ENCODE assay signal across 8 cellular contexts in genomic region chr3:28575748-28576589, GRCh38.
DNase-seq lines count a peak whose midpoint lies in the region; ATAC-seq, FAIRE-seq and TF ChIP-seq lines count a peak whose summit lies in the region.

No MANE protein-coding gene starts in this region.

- H3K27me3 ChIP-seq in neuron (ENCODE audit: insufficient read depth, low read length) = peaks cover 57% of the 10 kb centered on the region

- no peaks in the 10 kb centered on the region for H3K9me3 ChIP-seq in neuron (ENCODE audit: low read length)

- peak overlapping the region; percentile 45 for H3K4me3 ChIP-seq in neuron (ENCODE audit: low read length)

- no peak for FAIRE-seq in GM12892 (lab: Jason Lieb, UNC)

- DNase-seq in C1 segment of cervical spinal cord (lab: John Stamatoyannopoulos, UW) (peak in 11 of 14 donors; percentile 18 to 72 (median 38)), NCI-H2171 (lab: John Stamatoyannopoulos, UW) (peak; percentile 43), GM12892 (ENCODE audit: insufficient read length) (no peak), NCI-H128 (lab: John Stamatoyannopoulos, UW; ENCODE audit: unreplicated experiment) (no peak)

- no peaks in the 10 kb centered on the region for H3K36me3 ChIP-seq in neuron (ENCODE audit: insufficient read depth, low read length)

- peaks cover 9% of the 10 kb centered on the region for H3K4me1 ChIP-seq in neuron (ENCODE audit: insufficient read depth, low read length)

- no peak for TF ChIP-seq POLR2A in GM18505 (IDR thresholded peaks at IDR 0.05; ENCODE audit: borderline replicate concordance, extremely low read depth, insufficient read depth, insufficient read length)
- TF ChIP-seq POLR2A in GM12892 (IDR thresholded peaks at IDR 0.05; ENCODE audit: low read depth, low read length) = no peak

- H2AFZ ChIP-seq in neuron (ENCODE audit: low read depth, low read length) = peak overlapping the region; percentile 85

- ATAC-seq in esophagus mucosa = peak; percentile 33
- ATAC-seq in GM18870 (IDR thresholded peaks at IDR 0.05; ENCODE audit: unreplicated experiment) = no peak
- no peak for ATAC-seq in GM18505 (IDR thresholded peaks at IDR 0.05; ENCODE audit: unreplicated experiment)

Comparison
In these comparisons a context has a peak if more than half of its experiments do, and no peak if none do; other contexts are left out.
1. DNase-seq: peak in C1 segment of cervical spinal cord (11 of 14) and NCI-H2171 (single experiment); none in GM12892 (single experiment) and NCI-H128 (single experiment).